ENCODE assay signal across 8 cellular contexts in the genomic region with DNA sequence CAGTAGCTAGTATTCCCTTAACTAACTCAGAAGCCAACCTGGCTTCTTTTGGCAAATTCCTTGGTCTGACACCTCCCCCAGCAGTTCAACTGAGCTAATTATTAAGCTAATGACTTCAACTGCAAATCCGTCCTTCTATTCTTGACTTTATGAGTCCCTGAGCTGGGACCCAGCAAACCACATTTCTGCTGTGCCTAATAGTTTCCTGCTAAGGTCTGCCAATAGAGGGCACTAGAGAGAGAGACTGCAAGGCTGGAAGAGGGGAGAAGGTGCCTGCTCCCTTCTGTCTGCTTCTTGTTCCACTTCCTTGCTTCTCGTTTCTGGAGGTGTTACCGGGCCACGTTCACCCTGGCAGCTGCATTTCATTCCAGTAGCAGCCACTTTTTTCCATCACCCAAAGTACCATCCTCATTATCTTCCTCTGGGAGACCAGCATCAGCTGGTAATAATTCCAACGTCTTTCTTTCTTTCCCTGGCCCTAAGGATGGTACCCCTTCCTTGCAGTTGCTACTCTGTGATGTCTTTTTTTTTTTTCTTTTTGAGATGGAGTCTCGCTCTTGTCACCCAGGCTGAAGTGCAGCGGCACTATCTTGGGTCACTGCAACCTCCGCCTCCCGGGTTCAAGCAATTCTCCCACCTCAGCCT.
DNase-seq lines count a peak whose midpoint lies in the region; ATAC-seq and TF ChIP-seq lines count a peak whose summit lies in the region.

No MANE protein-coding gene starts in this region.

- no peaks in the 10 kb centered on the region for H3K36me3 ChIP-seq in GM06990 (ENCODE audit: control insufficient read depth, insufficient read depth, low read length)

- H3K4me3 ChIP-seq in AG04450 (ENCODE audit: low read depth, low read length), result no peak overlapping the region
- no peak overlapping the region for H3K4me3 ChIP-seq in GM06990 (replicated peaks; ENCODE audit: low read depth, low read length)

- H3K4me1 Mint-ChIP-seq in type B pancreatic cell (ENCODE audit: unreplicated experiment), result peaks cover 12% of the 10 kb centered on the region

- no peaks in the 10 kb centered on the region for H3K36me3 Mint-ChIP-seq in type B pancreatic cell

- peaks cover 3% of the 10 kb centered on the region for H3K9me3 Mint-ChIP-seq in type B pancreatic cell

- ATAC-seq in HG03442 (IDR thresholded peaks at IDR 0.05; ENCODE audit: unreplicated experiment), result peak; percentile 73
- ATAC-seq in GM18861 (IDR thresholded peaks at IDR 0.05; ENCODE audit: unreplicated experiment), result no peak

- no peaks in the 10 kb centered on the region for H3K9me3 ChIP-seq in AG04450 (ENCODE audit: control insufficient read depth, insufficient read depth, low read length)

- CTCF ChIA-PET in AG04450 (lab: Charles Lee), result interaction anchor here (0.6 to 5.0 kb wide), 39 partner anchors 8 to 950 kb away, joined by 3 to 41 read pairs (median 4); no protein-coding TSS in a partner anchor

- DNase-seq in AG04450 (ENCODE audit: low read depth, low spot score) (peak; percentile 21), GM06990 (ENCODE audit: extremely low read depth, insufficient read length) (peak; percentile 2), NOMO-1 treated with DMSO at 0.1 percent for 48 hours (lab: John Stamatoyannopoulos, UW; ENCODE audit: unreplicated experiment) (peak; percentile 77), cerebellar cortex (ENCODE audit: low spot score) (peak; percentile 79), kidney glomerular epithelial cell (lab: John Stamatoyannopoulos, UW) (peak; percentile 97), type B pancreatic cell (ENCODE audit: extremely low spot score, unreplicated experiment) (no peak)

- POLR2A ChIA-PET in AG04450 (lab: Yijun Ruan, JAX), result interaction anchor here (0.8 kb wide), 1 partner anchor 955 kb away, joined by 4 read pairs; a partner anchor contains a TSS

- peaks cover 2% of the 10 kb centered on the region for H3K27me3 Mint-ChIP-seq in type B pancreatic cell

- H3K27ac Mint-ChIP-seq in type B pancreatic cell, result no peak overlapping the region

- H3K27me3 ChIP-seq in AG04450 (ENCODE audit: control insufficient read depth, insufficient read depth, low read length) (no peaks in the 10 kb centered on the region), GM06990 (replicated peaks; ENCODE audit: control insufficient read depth, insufficient read depth, low read length) (no peaks in the 10 kb centered on the region; the same call in none of the 2 replicates)

- TF ChIP-seq CTCF in AG04450 (IDR thresholded peaks at IDR 0.05; ENCODE audit: low read depth, low read length) (peak; percentile 89), GM06990 (IDR thresholded peaks at IDR 0.05; ENCODE audit: insufficient read depth, low read length, poor library complexity, severe bottlenecking) (peak; percentile 85), type B pancreatic cell (conservative IDR thresholded peaks at IDR 0.05) (peak; percentile 83)

- H3K27ac ChIP-seq in AG04450 (ENCODE audit: low read depth, low read length), result no peak overlapping the region

- no peak overlapping the region for H3K4me3 Mint-ChIP-seq in type B pancreatic cell
